12 cellular contexts compared by ENCODE assay signal in the genomic region with DNA sequence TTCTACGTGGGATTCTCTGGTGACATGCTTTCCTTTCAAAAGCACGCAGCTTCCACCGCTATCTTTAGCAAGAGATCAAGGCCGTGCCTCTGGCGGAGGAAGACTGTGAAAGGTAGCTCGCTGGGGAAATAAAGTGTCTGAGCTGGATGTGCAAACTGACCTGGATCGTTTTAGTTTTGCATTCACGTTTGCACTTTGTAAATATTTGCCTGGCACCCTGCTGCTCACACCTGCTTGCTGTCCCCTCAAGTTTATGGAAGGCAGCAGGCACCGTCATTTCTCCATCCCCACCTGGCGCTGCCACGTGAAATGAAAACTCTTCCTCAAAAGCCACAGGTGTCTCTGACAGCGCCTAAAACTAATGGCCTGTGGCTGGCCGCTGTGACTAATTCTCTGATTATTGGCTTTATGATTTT. TPM values are rescaled to one million over a fixed set of nuclear protein-coding genes. Genes with fewer than 3 reads are reported as not detected.
DNase-seq lines count a peak whose midpoint lies in the region; ATAC-seq, FAIRE-seq and TF ChIP-seq lines count a peak whose summit lies in the region.
"Had no signal": no experiment of that assay in that cellular context is flagged by ENCODE, and none has a peak within 500 bp of the region (broad histone marks: within the 10 kb centered on the region; RNA-seq: fewer than 3 reads in every experiment).

No MANE protein-coding gene starts in this region.

- H2AFZ ChIP-seq in IMR-90 (replicated peaks; ENCODE audit: low read length, poor library complexity), result peak overlapping the region; percentile 56

- H3K4me3 ChIP-seq in IMR-90 (ENCODE audit: insufficient read depth, low read depth, low read length) (peak overlapping the region; percentile 53), endodermal cell (ENCODE audit: low read length) (no peak overlapping the region), small intestine (ENCODE audit: low read depth in 1 of 2, low read length in 2 of 2) (peak overlapping the region in 1 of 2 donors; percentile 30)

- H3K18ac ChIP-seq in IMR-90 (ENCODE audit: low read depth, low read length), result no peak overlapping the region

- H3K27me3 ChIP-seq in IMR-90 (ENCODE audit: control insufficient read depth, insufficient read depth, low read length) (peaks cover 31% of the 10 kb centered on the region), endodermal cell (ENCODE audit: control insufficient read depth, insufficient read depth, low read length, poor library complexity, severe bottlenecking) (no peaks in the 10 kb centered on the region), small intestine (ENCODE audit: control insufficient read depth in 2 of 2, insufficient read depth in 2 of 2, low read length in 2 of 2) (no peaks in the 10 kb centered on the region)

- H3K9ac ChIP-seq in IMR-90 (ENCODE audit: low read depth, low read length) (0 out of 2 replicates have a peak overlapping the region, but pooled peaks have one; percentile 2), endodermal cell (ENCODE audit: extremely low read depth, low read length, poor library complexity, severe bottlenecking) (no peak overlapping the region)

- no peak overlapping the region for H3K56ac ChIP-seq in IMR-90 (ENCODE audit: extremely low read depth, insufficient read depth, low read length)

- no peak overlapping the region for H3K27ac Mint-ChIP-seq in endodermal cell
- H3K27ac Mint-ChIP-seq: activated T-cell treated with anti-CD3 and anti-CD28 coated beads, Interleukin-2, amount 50 U/mL, for 24 hours had no signal

- H3K23ac ChIP-seq in IMR-90 (ENCODE audit: low read depth, low read length), result no peak overlapping the region

- H2BK20ac ChIP-seq in IMR-90 (ENCODE audit: low read depth, low read length), result no peak overlapping the region

- no peaks in the 10 kb centered on the region for H3K9me3 Mint-ChIP-seq in endodermal cell
- H3K9me3 Mint-ChIP-seq: activated T-cell treated with anti-CD3 and anti-CD28 coated beads, Interleukin-2, amount 50 U/mL, for 24 hours had no signal

- H4K8ac ChIP-seq in IMR-90 (ENCODE audit: low read depth in 2 of 2, low read length in 2 of 2), result no peak overlapping the region

- dilution Hi-C loops in IMR-90 (cut with HindIII; ENCODE audit: low sequenced_read_pairs, unreplicated experiment), result no loop called here

- H3K14ac ChIP-seq in IMR-90 (replicated peaks; ENCODE audit: low read depth, low read length), result no peak overlapping the region

- no peak overlapping the region for H2AK9ac ChIP-seq in IMR-90 (replicated peaks; ENCODE audit: low read depth, low read length, poor library complexity)

- CTCF ChIA-PET in IMR-90 (lab: Yijun Ruan, JAX), result interaction anchor here (1.0 kb wide), 1 partner anchor 474 kb away, joined by 3 read pairs; no protein-coding TSS in a partner anchor

- in situ Hi-C loops in IMR-90 (cut with MboI; ENCODE audit: low sequenced_read_pairs), result no loop called here
- in situ Hi-C loops in ACHN (cut with HindIII; ENCODE audit: low pct_ligation_motif_present, low pct_unique_long_range_greater_than_20kb, low sequenced_read_pairs), result no loop called here

- H3K36me3 ChIP-seq in IMR-90 (ENCODE audit: control insufficient read depth, insufficient read depth, low read length) (no peaks in the 10 kb centered on the region), endodermal cell (ENCODE audit: control insufficient read depth, insufficient read depth, low read length) (no peaks in the 10 kb centered on the region), small intestine (ENCODE audit: control insufficient read depth in 2 of 2, insufficient read depth in 2 of 2, low read length in 2 of 2) (no peaks in the 10 kb centered on the region)

- H2BK5ac ChIP-seq in IMR-90 (ENCODE audit: low read depth, low read length, poor library complexity, severe bottlenecking), result no peak overlapping the region

- TF ChIP-seq POLR2A in IMR-90 (IDR thresholded peaks at IDR 0.05; ENCODE audit: low read depth, low read length), result no peak

- H2BK15ac ChIP-seq in IMR-90 (ENCODE audit: low read depth, low read length), result no peak overlapping the region

- DNase-seq in IMR-90 (no peak), NCI-H748 (lab: John Stamatoyannopoulos, UW; ENCODE audit: unreplicated experiment) (peak; percentile 97), endodermal cell (peak; percentile 40), small intestine (peak; percentile 36), frontal cortex (ENCODE audit: low spot score in 2 of 2) (no peak), ACHN (no peak)
- no peak for DNase-seq in stimulated activated CD4-positive, alpha-beta T cell treated with anti-CD3 and anti-CD28 coated beads, Interleukin-1b, Interleukin-23, amount 100 ng/mL, for 48 hours
- DNase-seq: activated T-cell treated with anti-CD3 and anti-CD28 coated beads, Interleukin-2, amount 50 U/mL, for 24 hours had no signal

- ATAC-seq in IMR-90 (ENCODE audit: low read depth), result peak; percentile 49; the same call in 1 of the 2 replicates
- ATAC-seq in GM21737 (IDR thresholded peaks at IDR 0.05; ENCODE audit: unreplicated experiment), result no peak

- TF ChIP-seq CTCF in IMR-90 (conservative IDR thresholded peaks at IDR 0.05; ENCODE audit: low read depth, low read length) (no peak), endodermal cell (conservative IDR thresholded peaks at IDR 0.05) (no peak)

- H3K9me1 ChIP-seq in IMR-90 (ENCODE audit: insufficient read depth, low read length), result no peaks in the 10 kb centered on the region

- POLR2A ChIA-PET in IMR-90 (lab: Charles Lee; ENCODE audit: unreplicated experiment), result interaction anchor here (0.6 kb wide), 1 partner anchor 85 kb away, joined by 12 read pairs; no protein-coding TSS in a partner anchor

- peaks cover 3% of the 10 kb centered on the region for H3K27me3 Mint-ChIP-seq in endodermal cell (ENCODE audit: insufficient read depth)

- H4K91ac ChIP-seq in IMR-90 (ENCODE audit: insufficient read depth, low read depth, low read length), result no peak overlapping the region

- no peak overlapping the region for H4K5ac ChIP-seq in IMR-90 (ENCODE audit: low read depth, low read length)

- H3K79me1 ChIP-seq in IMR-90 (ENCODE audit: low read depth in 1 of 2, low read length in 2 of 2), result no peaks in the 10 kb centered on the region

- intact Hi-C loops in IMR-90 (cut with micrococcal nuclease), result no loop called here

- H3K4me1 ChIP-seq in IMR-90 (ENCODE audit: control insufficient read depth, insufficient read depth, low read length) (0 out of 2 replicates have a peak, but pooled peaks cover 1% of the 10 kb centered on the region), endodermal cell (ENCODE audit: control insufficient read depth, insufficient read depth, low read length) (peaks cover 3% of the 10 kb centered on the region), small intestine (ENCODE audit: control insufficient read depth in 2 of 2, insufficient read depth in 1 of 2, low read depth in 1 of 2, low read length in 1 of 2) (peaks cover 0 to 4% of the 10 kb centered on the region in 2 donors)

- no peak overlapping the region for H3K4ac ChIP-seq in IMR-90 (ENCODE audit: low read depth, low read length)

- H2AK5ac ChIP-seq in IMR-90 (ENCODE audit: low read depth, low read length), result no peak overlapping the region

- H3K4me3 Mint-ChIP-seq in endodermal cell, result no peak overlapping the region
- H3K4me3 Mint-ChIP-seq: activated T-cell treated with anti-CD3 and anti-CD28 coated beads, Interleukin-2, amount 50 U/mL, for 24 hours had no signal

- H3K9me3 ChIP-seq in IMR-90 (ENCODE audit: control insufficient read depth, insufficient read depth, low read length) (no peaks in the 10 kb centered on the region), endodermal cell (ENCODE audit: control insufficient read depth, low read length) (no peaks in the 10 kb centered on the region), small intestine (ENCODE audit: control insufficient read depth, low read depth) (no peaks in the 10 kb centered on the region)

- no peak overlapping the region for H3K27ac ChIP-seq in IMR-90 (ENCODE audit: insufficient read depth, low read length)
- no peak overlapping the region for H3K27ac ChIP-seq in endodermal cell (ENCODE audit: low read depth, low read length)
- H3K27ac ChIP-seq in small intestine (ENCODE audit: low read depth in 1 of 2, low read length in 1 of 2), result no peak overlapping the region
- H3K27ac ChIP-seq: HL-60, RWPE1 had no signal

- peak overlapping the region; percentile 98 for H3K4me2 ChIP-seq in IMR-90 (ENCODE audit: low read depth, low read length)

- WGBS in IMR-90 (ENCODE audit: extremely low coverage in 2 of 2, insufficient read length in 1 of 2), 2 experiments, result 49% methylated on average over 8 of the region's 13 CpGs; no CpG with 5 or more reads in 1 of the 2 experiments
- WGBS in endodermal cell (ENCODE audit: insufficient coverage in 1 of 2, insufficient read length in 1 of 2), 2 experiments, result 69 to 72% methylated on average over 13 of the region's 13 CpGs
- 8 to 29% (median 18%) methylated on average over 13 of the region's 13 CpGs for WGBS in small intestine, 3 donors

- H4K20me1 ChIP-seq in IMR-90 (ENCODE audit: insufficient read depth, low read length), result no peaks in the 10 kb centered on the region

- no peaks in the 10 kb centered on the region for H3K36me3 Mint-ChIP-seq in endodermal cell (ENCODE audit: low read depth)

- no TSS peak for BruUV-seq in IMR-90 (replicated peaks; lab: Mats Ljungman, UMichigan)

- TF ChIP-seq RAD21 in IMR-90 (IDR thresholded peaks at IDR 0.05; ENCODE audit: low read length), result no peak

- H3K4me1 Mint-ChIP-seq in endodermal cell, result peaks cover 18% of the 10 kb centered on the region

- FAIRE-seq in small intestine (lab: Jason Lieb, UNC) (no peak), frontal cortex (lab: Jason Lieb, UNC) (no peak)
- FAIRE-seq: endometrium had no signal

- no peak overlapping the region for H2BK120ac ChIP-seq in IMR-90 (ENCODE audit: low read depth, low read length)

TF ChIP-seq in IMR-90, 13 proteins besides CTCF, POLR2A, EP300 and RAD21 (continues in another document):
- TF ChIP-seq MXI1 (IDR thresholded peaks at IDR 0.05; ENCODE audit: borderline replicate concordance, low read depth, low read length), result no peak
- no peak for TF ChIP-seq MAFK (IDR thresholded peaks at IDR 0.05; ENCODE audit: low read depth, low read length)
- no peak for TF ChIP-seq FOS (IDR thresholded peaks at IDR 0.05; ENCODE audit: low read depth, low read length)
- no peak for TF ChIP-seq BHLHE40 (IDR thresholded peaks at IDR 0.05; ENCODE audit: low read depth, low read length)
- no peak for TF ChIP-seq RFX5 (IDR thresholded peaks at IDR 0.05; ENCODE audit: low read depth, low read length)

RNA-seq across cellular contexts. Expression of gene TARDBP, which starts 44.0 kb away (rescaled TPM):
- 36.7 and 98.0 TPM in 2 replicates for total RNA-seq in IMR-90 (2012; rRNA removed)
- 161 and 196 TPM in 2 replicates for polyA plus RNA-seq in IMR-90 (2012; rRNA removed)
- 51.4 and 70.0 TPM in 2 replicates for polyA plus RNA-seq in IMR-90 (2012; cell fraction: cytosol; rRNA removed)
- polyA plus RNA-seq in IMR-90 (2012; cell fraction: nucleus; rRNA removed; ENCODE audit: low replicate concordance), result 55.1 and 182 TPM in 2 replicates
- total RNA-seq in endodermal cell, result 100 to 1,000 TPM; 203 to 216 TPM
- 271 TPM for polyA plus RNA-seq in endodermal cell (2013, experiment 1 of 2)
- polyA plus RNA-seq in endodermal cell (2013, experiment 2 of 2), result 250 TPM
- 100 to 1,000 TPM in 1 of 3 donors, 10 to 100 TPM in 2; 86.1 to 138 (median 94.0) TPM for polyA plus RNA-seq in small intestine
- 101 TPM for total RNA-seq in frontal cortex

Comparison
In these comparisons a context has a peak if more than half of its experiments do, and no peak if none do; other contexts are left out.
1. DNase-seq: peak in NCI-H748 (single experiment), endodermal cell (single experiment) and small intestine (single experiment); none in IMR-90 (single experiment), frontal cortex (0 of 2), stimulated activated CD4-positive, alpha-beta T cell treated with anti-CD3 and anti-CD28 coated beads, Interleukin-1b, Interleukin-23, amount 100 ng/mL, for 48 hours (single experiment) and ACHN (single experiment).